Comparison of ENCODE assay signal across 21 cellular contexts in genomic region chr2:229081411-229081810, GRCh38.
DNase-seq lines count a peak whose midpoint lies in the region; TF ChIP-seq lines count a peak whose summit lies in the region.
"Had no signal": no experiment of that assay in that cellular context is flagged by ENCODE, and none has a peak within 500 bp of the region (broad histone marks: within the 10 kb centered on the region; RNA-seq: fewer than 3 reads in every experiment).

No MANE protein-coding gene starts in this region.

- no peak for TF ChIP-seq POLR2A in NB4 (IDR thresholded peaks at IDR 0.05; ENCODE audit: extremely low read depth, insufficient read length)

- no peak for TF ChIP-seq CTCF in NB4 (IDR thresholded peaks at IDR 0.05; ENCODE audit: low read depth, low read length)
- TF ChIP-seq CTCF in choroid plexus epithelial cell (conservative IDR thresholded peaks at IDR 0.05; ENCODE audit: low read depth, low read length), result no peak

- DNase-seq in DMS79 treated with DMSO at 0.1 percent for 48 hours (lab: John Stamatoyannopoulos, UW) (peak; percentile 93), NB4 (ENCODE audit: low read depth) (peak; percentile 35), choroid plexus epithelial cell (ENCODE audit: low read depth) (peak; percentile 47), myocyte (ENCODE audit: low read depth) (peak; percentile 37), NCI-H1694 (lab: John Stamatoyannopoulos, UW) (no peak), NOMO-1 treated with DMSO at 0.1 percent for 48 hours (lab: John Stamatoyannopoulos, UW; ENCODE audit: unreplicated experiment) (no peak), SW480 (ENCODE audit: low spot score) (no peak)
- DNase-seq: activated CD4-positive, alpha-beta T cell treated with anti-CD3 and anti-CD28 coated beads for 1 hour; activated naive CD4-positive, alpha-beta T cell; activated T-cell treated with anti-CD3 and anti-CD28 coated beads, Interleukin-2, amount 50 U/mL, for 1 hour; CD4-positive, alpha-beta T cell; head of caudate nucleus; midbrain; NCI-H1417; NCI-H2171; nephron progenitor cell; sigmoid colon; substantia nigra; T-cell had no signal

- no peak overlapping the region for H3K4me3 ChIP-seq in NB4 (ENCODE audit: low read depth, low read length)
- no peak overlapping the region for H3K4me3 ChIP-seq in choroid plexus epithelial cell (ENCODE audit: low read depth, low read length)
- H3K4me3 ChIP-seq: coronary artery, GM12878, sigmoid colon had no signal

Comparison
In these comparisons a context has a peak if more than half of its experiments do, and no peak if none do; other contexts are left out.
1. DNase-seq: peak in DMS79 treated with DMSO at 0.1 percent for 48 hours (single experiment), NB4 (single experiment), choroid plexus epithelial cell (single experiment) and myocyte (single experiment); none in NCI-H1694 (single experiment), NOMO-1 treated with DMSO at 0.1 percent for 48 hours (single experiment) and SW480 (single experiment).